ENCODE assay signal across 8 cellular contexts in the genomic region with DNA sequence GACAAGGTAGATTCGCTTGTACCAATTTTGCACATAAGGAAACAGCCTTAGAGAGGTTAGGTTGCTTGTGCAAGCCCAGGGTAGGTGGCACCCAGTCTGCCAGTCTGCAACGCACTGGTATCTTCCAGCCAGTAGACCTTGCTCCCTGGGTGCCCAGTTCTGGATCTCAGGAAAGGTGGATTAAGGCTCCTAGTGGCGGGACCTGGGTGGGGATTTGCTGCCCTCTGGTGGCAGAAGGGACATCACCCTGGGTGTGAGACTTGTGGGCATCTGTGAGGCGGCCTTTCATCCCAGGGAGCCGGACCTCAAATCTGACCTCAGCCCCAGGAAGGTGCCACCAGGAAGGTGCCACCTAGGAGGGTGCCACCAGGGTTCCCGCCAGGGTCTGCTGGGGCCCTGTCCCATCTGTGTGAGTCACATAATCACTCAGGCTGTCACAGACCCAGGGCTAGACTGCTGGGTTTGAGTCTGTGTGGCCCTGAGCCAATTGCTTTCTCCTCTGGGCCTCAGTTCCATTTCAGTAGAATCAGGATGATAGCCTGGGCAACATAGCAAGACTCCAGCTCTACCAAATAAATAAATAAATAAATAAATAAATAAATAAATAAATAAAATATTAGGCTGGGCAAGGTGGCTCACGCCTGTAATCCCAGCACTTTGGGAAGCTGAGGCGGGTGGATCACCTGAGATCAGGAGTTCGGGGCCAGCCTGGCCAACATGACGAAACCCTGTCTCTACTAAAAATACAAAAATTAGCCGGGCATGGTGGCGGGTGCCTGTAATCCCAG. TPM values are rescaled to one million over a fixed set of nuclear protein-coding genes. Genes with fewer than 3 reads are reported as not detected.
DNase-seq lines count a peak whose midpoint lies in the region; ATAC-seq and TF ChIP-seq lines count a peak whose summit lies in the region.

No MANE protein-coding gene starts in this region.

- H3K27ac ChIP-seq in SJCRH30 (no peak overlapping the region), parathyroid adenoma (no peak overlapping the region), transverse colon (no peak overlapping the region)

- H3K9ac ChIP-seq in parathyroid adenoma, result no peak overlapping the region

- peak; percentile 47 for DNase-seq in GDM1 (lab: John Stamatoyannopoulos, UW)
- peak; percentile 83 for DNase-seq in LoVo (ENCODE audit: low spot score)
- DNase-seq in SJCRH30, result peak; percentile 87 to 92
- peak; percentile 70 for DNase-seq in activated naive CD4-positive, alpha-beta T cell treated with Interleukin-2 at 50 U/mL for 16 hours
- peak; percentile 62 for DNase-seq in globus pallidus (ENCODE audit: low spot score)
- DNase-seq in transverse colon, result peak; percentile 90

- H3K4me2 ChIP-seq in parathyroid adenoma (ENCODE audit: low read length), result no peak overlapping the region

- no peak overlapping the region for H3K4me3 ChIP-seq in SJCRH30
- no peak overlapping the region for H3K4me3 ChIP-seq in parathyroid adenoma (ENCODE audit: low read depth, low read length)
- no peak overlapping the region for H3K4me3 ChIP-seq in transverse colon

- H3K27me3 ChIP-seq in SJCRH30 (no peaks in the 10 kb centered on the region), parathyroid adenoma (ENCODE audit: control insufficient read depth, insufficient read depth, low read length) (no peaks in the 10 kb centered on the region), transverse colon (no peaks in the 10 kb centered on the region)

- intact Hi-C loops in transverse colon (cut with DNase I; ENCODE audit: low total_unique reads), result loop anchor here (2.0 kb wide), 1 partner anchor 110 kb away; no protein-coding TSS in a partner anchor

- no peak overlapping the region for H2AFZ ChIP-seq in parathyroid adenoma

- 77 to 92% methylated on average over 6 to 9 of the region's 12 CpGs for WGBS in transverse colon (ENCODE audit: low coverage in 1 of 2), 2 donors

- H3K9me3 ChIP-seq in SJCRH30 (replicated peaks) (no peaks in the 10 kb centered on the region), parathyroid adenoma (ENCODE audit: control insufficient read depth, low read length) (no peaks in the 10 kb centered on the region), transverse colon (no peaks in the 10 kb centered on the region)

- H3K4me1 ChIP-seq in SJCRH30 (no peaks in the 10 kb centered on the region), parathyroid adenoma (peaks cover 3% of the 10 kb centered on the region), transverse colon (peaks cover 0 to 8% (median 6%) of the 10 kb centered on the region in 4 donors)

- in situ Hi-C loops in transverse colon (cut with MboI; ENCODE audit: low pct_ligation_motif_present in 1 of 4, low pct_unique_long_range_greater_than_20kb in 1 of 4, low sequenced_read_pairs in 3 of 4), result loop anchor here (5.0 to 25.0 kb wide), 3 partner anchors 106 to 854 kb away; partner anchors contain the start of gene SH2B2 (in 2 of the 4)

- no peaks in the 10 kb centered on the region for H3K79me2 ChIP-seq in parathyroid adenoma

- TF ChIP-seq POLR2A in transverse colon (IDR thresholded peaks at IDR 0.05), result no peak

- TF ChIP-seq CTCF in parathyroid adenoma (IDR thresholded peaks at IDR 0.05) (peak; percentile 94), transverse colon (IDR thresholded peaks at IDR 0.05) (peak; percentile 91 to 93 (median 92))

- TF ChIP-seq EP300 in transverse colon (IDR thresholded peaks at IDR 0.05; ENCODE audit: low read depth), result no peak

- H3K36me3 ChIP-seq in SJCRH30, result peaks cover 25% of the 10 kb centered on the region
- no peaks in the 10 kb centered on the region for H3K36me3 ChIP-seq in parathyroid adenoma (ENCODE audit: control insufficient read depth, insufficient read depth, low read length)
- H3K36me3 ChIP-seq in transverse colon, result no peaks in the 10 kb centered on the region

- ATAC-seq in HG03045 (IDR thresholded peaks at IDR 0.05; ENCODE audit: unreplicated experiment), result no peak

RNA-seq across cellular contexts. Expression of gene PRKRIP1, which starts 5.3 kb away (rescaled TPM):
- 20.0 and 24.4 TPM in 2 replicates for total RNA-seq in SJCRH30 (2014; rRNA removed; shearing (Covaris generic))
- total RNA-seq in transverse colon, result 10 to 100 TPM; 24.8 to 97.3 (median 33.6) TPM

RNA-seq across cellular contexts. Expression of gene SPDYE6, which starts 34.6 kb away (rescaled TPM):
- not detected in 2 replicates for total RNA-seq in SJCRH30 (2014; rRNA removed; shearing (Covaris generic))
- total RNA-seq in transverse colon, result not detected

RNA-seq across cellular contexts. Expression of gene ORAI2, which starts 42.5 kb away (rescaled TPM):
- total RNA-seq in SJCRH30 (2014; rRNA removed; shearing (Covaris generic)), result 24.6 and 25.6 TPM in 2 replicates
- 10 to 100 TPM in 2 of 4 donors, 1 to 10 TPM in 2; 3.1 to 99.9 (median 11.0) TPM for total RNA-seq in transverse colon
